In genomic region chr4:76042241-76042998, GRCh38 we compare ENCODE assay signal across 6 cellular contexts. TPM values are rescaled to one million over a fixed set of nuclear protein-coding genes. Genes with fewer than 3 reads are reported as not detected.
"Had no signal": no experiment of that assay in that cellular context is flagged by ENCODE, and none has a peak within 500 bp of the region (broad histone marks: within the 10 kb centered on the region; RNA-seq: fewer than 3 reads in every experiment).

No MANE protein-coding gene starts in this region.

RNA-seq across cellular contexts. Expression of gene CXCL11, which starts 6.5 kb away (rescaled TPM):
- total RNA-seq: ascending aorta, frontal cortex, osteocyte had no signal

RNA-seq across cellular contexts. Expression of gene CXCL10, which starts 19.1 kb away (rescaled TPM):
- total RNA-seq: ascending aorta, frontal cortex, osteocyte, WTC11 had no signal
- polyA plus RNA-seq: neural cell had no signal

RNA-seq across cellular contexts. Expression of gene ART3, which starts 32.1 kb away (rescaled TPM):
- total RNA-seq: ascending aorta, osteocyte had no signal
- polyA plus RNA-seq: liver had no signal

RNA-seq across cellular contexts. Expression of gene CXCL9, which starts 35.1 kb away (rescaled TPM):
- total RNA-seq: frontal cortex, osteocyte had no signal
- polyA plus RNA-seq: neural cell had no signal
